Comparison of ENCODE assay signal across 1 cellular context in the genomic region with DNA sequence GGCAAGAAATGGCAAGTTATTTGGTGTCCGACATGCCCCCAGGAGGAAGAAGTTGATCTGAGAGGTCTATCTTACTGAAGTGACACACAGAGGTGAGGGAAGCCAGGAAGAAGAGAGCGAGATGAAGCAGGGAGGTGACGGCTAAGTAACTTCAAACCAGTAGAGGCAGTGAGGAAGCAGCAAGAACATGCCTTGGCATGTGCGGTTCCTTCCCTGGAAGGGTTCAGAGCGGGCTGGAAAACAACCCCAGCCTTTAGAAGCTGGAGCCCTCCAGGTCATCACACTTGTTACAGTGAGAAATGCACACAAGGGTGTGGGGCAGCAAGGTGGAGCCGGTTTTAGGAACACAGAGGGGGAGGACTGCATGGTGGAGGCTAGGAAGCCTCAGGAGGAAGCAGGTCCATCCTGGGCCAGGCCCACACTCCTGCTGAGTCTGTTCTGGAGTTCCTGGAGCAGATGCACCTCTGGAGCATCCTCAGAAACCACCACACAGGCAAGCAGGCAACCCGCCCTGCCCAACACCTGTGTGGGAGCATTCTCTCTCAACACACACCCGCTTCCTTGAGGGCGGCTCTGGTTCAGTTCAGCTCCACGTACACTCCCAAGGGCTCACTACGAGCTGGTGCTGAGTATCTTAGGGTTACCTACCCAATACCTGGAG.
TF ChIP-seq lines count a peak whose summit lies in the region.

No MANE protein-coding gene starts in this region.

TF ChIP-seq in WTC11, 78 proteins besides CTCF, POLR2A, EP300 and RAD21 (continued from another document):
- TF ChIP-seq, protein P1, sequence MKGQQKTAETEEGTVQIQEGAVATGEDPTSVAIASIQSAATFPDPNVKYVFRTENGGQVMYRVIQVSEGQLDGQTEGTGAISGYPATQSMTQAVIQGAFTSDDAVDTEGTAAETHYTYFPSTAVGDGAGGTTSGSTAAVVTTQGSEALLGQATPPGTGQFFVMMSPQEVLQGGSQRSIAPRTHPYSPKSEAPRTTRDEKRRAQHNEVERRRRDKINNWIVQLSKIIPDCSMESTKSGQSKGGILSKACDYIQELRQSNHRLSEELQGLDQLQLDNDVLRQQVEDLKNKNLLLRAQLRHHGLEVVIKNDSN (CRISPR knock-in tag; IDR thresholded peaks at IDR 0.05), result no peak
- TF ChIP-seq ZNF281 (CRISPR knock-in tag; IDR thresholded peaks at IDR 0.05) (no peak), NFYB (CRISPR knock-in tag; conservative IDR thresholded peaks at IDR 0.05; ENCODE audit: low read depth) (no peak), PRRX2 (CRISPR knock-in tag; IDR thresholded peaks at IDR 0.05) (no peak), AFF4 (CRISPR knock-in tag; IDR thresholded peaks at IDR 0.05; ENCODE audit: borderline replicate concordance) (no peak), MXD4 (CRISPR knock-in tag; IDR thresholded peaks at IDR 0.05; ENCODE audit: borderline replicate concordance) (no peak), ZBTB21 (CRISPR knock-in tag; IDR thresholded peaks at IDR 0.05; ENCODE audit: borderline replicate concordance) (no peak), ZNF232 (CRISPR knock-in tag; IDR thresholded peaks at IDR 0.05) (no peak), ETV6 (CRISPR knock-in tag; IDR thresholded peaks at IDR 0.05) (no peak), ZNF512 (CRISPR knock-in tag; IDR thresholded peaks at IDR 0.05; ENCODE audit: borderline replicate concordance) (no peak), FOXP1 (CRISPR knock-in tag; IDR thresholded peaks at IDR 0.05; ENCODE audit: borderline replicate concordance) (no peak), ZNF138 (CRISPR knock-in tag; conservative IDR thresholded peaks at IDR 0.05) (no peak), ZNF263 (CRISPR knock-in tag; IDR thresholded peaks at IDR 0.05; ENCODE audit: low read depth) (no peak)
- TF ChIP-seq, protein P2, sequence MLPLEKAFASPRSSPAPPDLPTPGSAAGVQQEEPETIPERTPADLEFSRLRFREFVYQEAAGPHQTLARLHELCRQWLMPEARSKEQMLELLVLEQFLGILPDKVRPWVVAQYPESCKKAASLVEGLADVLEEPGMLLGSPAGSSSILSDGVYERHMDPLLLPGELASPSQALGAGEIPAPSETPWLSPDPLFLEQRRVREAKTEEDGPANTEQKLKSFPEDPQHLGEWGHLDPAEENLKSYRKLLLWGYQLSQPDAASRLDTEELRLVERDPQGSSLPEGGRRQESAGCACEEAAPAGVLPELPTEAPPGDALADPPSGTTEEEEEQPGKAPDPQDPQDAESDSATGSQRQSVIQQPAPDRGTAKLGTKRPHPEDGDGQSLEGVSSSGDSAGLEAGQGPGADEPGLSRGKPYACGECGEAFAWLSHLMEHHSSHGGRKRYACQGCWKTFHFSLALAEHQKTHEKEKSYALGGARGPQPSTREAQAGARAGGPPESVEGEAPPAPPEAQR (CRISPR knock-in tag; IDR thresholded peaks at IDR 0.05), result no peak
